ENCODE assay signal across 32 cellular contexts in the genomic region with DNA sequence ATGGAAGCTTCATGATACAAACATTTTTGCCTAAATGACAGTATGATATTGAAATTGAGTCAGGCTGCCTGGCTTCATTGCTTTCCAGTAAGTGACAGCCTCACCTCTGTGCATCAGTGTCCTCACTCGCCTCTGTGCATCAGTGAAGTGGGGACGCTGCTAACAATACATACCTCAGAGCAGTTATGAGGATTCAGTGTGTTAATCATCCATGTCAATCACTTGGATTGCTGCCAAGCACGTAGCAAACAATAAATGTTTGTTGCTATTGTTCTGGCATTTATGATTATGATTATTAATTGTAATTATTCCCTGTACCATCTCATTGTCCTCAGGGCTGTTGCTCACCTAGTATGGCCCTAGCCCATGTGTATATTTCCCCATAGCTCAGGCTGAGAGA. TPM values are rescaled to one million over a fixed set of nuclear protein-coding genes. Genes with fewer than 3 reads are reported as not detected.
DNase-seq lines count a peak whose midpoint lies in the region; ATAC-seq, FAIRE-seq and TF ChIP-seq lines count a peak whose summit lies in the region.
"Had no signal": no experiment of that assay in that cellular context is flagged by ENCODE, and none has a peak within 500 bp of the region (broad histone marks: within the 10 kb centered on the region; RNA-seq: fewer than 3 reads in every experiment).

No MANE protein-coding gene starts in this region.

- WGBS in heart left ventricle, 4 donors, result 21 to 36% (median 29%) methylated on average over 3 of the region's 3 CpGs
- WGBS in smooth muscle cell (ENCODE audit: low lambda C conversion rate), result 88% methylated on average over 3 of the region's 3 CpGs

- no peak for FAIRE-seq in RCC 7860 (lab: Jason Lieb, UNC)
- FAIRE-seq: endometrium had no signal

- H3K9me3 ChIP-seq in heart left ventricle, result no peaks in the 10 kb centered on the region
- H3K9me3 ChIP-seq in RWPE2 (ENCODE audit: severe bottlenecking), result no peaks in the 10 kb centered on the region
- no peaks in the 10 kb centered on the region for H3K9me3 ChIP-seq in smooth muscle cell (replicated peaks; ENCODE audit: low read depth)
- H3K9me3 ChIP-seq: right lobe of liver had no signal

- H3K9ac ChIP-seq in smooth muscle cell (ENCODE audit: low read depth), result no peak overlapping the region
- H3K9ac ChIP-seq: BLaER1 treated with 17β-estradiol and CSF1 and Interleukin-3, amounts not matched to agents 10 nM and 100 nM; neural progenitor cell; parathyroid adenoma had no signal

- no peak overlapping the region for H3K4me2 ChIP-seq in smooth muscle cell
- H3K4me2 ChIP-seq: neural progenitor cell, PC-9 had no signal

- DNase-seq in heart left ventricle (no peak), Right ventricle myocardium superior (no peak), RWPE2 (ENCODE audit: low spot score) (no peak), epithelial cell of prostate (ENCODE audit: low read depth, low spot score) (no peak), smooth muscle cell (lab: John Stamatoyannopoulos, UW; ENCODE audit: unreplicated experiment) (no peak), mesenteric fat pad (ENCODE audit: low spot score) (no peak), RCC 7860 (ENCODE audit: low spot score) (no peak)
- DNase-seq: activated CD4-positive, alpha-beta T cell treated with anti-CD3 and anti-CD28 coated beads, Interleukin-2, amount 50 U/mL, for 4 hours; activated CD8-positive, alpha-beta memory T cell treated with anti-CD3 and anti-CD28 coated beads, Interleukin-2, amount 50 U/mL, for 4 hours; caudate nucleus; COR-L47; DMS79; GF-D8; H7; kidney glomerular epithelial cell; NCI-H2081; NCI-H345; NCI-H774; right lobe of liver; SIG-M5; stimulated activated CD4-positive, alpha-beta T cell treated with anti-CD3 and anti-CD28 coated beads, Interleukin-4, amount 100 ng/mL, for 24 hours; T-helper 9 cell; WERI-Rb-1 had no signal

- no peak overlapping the region for H2AFZ ChIP-seq in smooth muscle cell (ENCODE audit: low read depth)
- H2AFZ ChIP-seq: neural progenitor cell, parathyroid adenoma, PC-9 had no signal

- H3K27ac ChIP-seq in heart left ventricle (peak overlapping the region in 10 of 12 donors; percentile 69 to 95 (median 82)), RWPE2 (ENCODE audit: poor library complexity, severe bottlenecking) (no peak overlapping the region), epithelial cell of prostate (peak overlapping the region; percentile 66), smooth muscle cell (ENCODE audit: low read depth) (peak overlapping the region; percentile 88)
- H3K27ac ChIP-seq: neural progenitor cell, parathyroid adenoma, PC-9, right lobe of liver, WERI-Rb-1 had no signal

- H3K27me3 ChIP-seq in heart left ventricle, result no peaks in the 10 kb centered on the region
- no peaks in the 10 kb centered on the region for H3K27me3 ChIP-seq in RWPE2 (ENCODE audit: insufficient read depth, poor library complexity, severe bottlenecking)
- H3K27me3 ChIP-seq in smooth muscle cell (ENCODE audit: low read depth), result no peaks in the 10 kb centered on the region
- H3K27me3 ChIP-seq: BLaER1 treated with 17β-estradiol and CSF1 and Interleukin-3, amounts not matched to agents 10 nM and 100 nM; neural progenitor cell; right lobe of liver had no signal

- H3K36me3 ChIP-seq in heart left ventricle (peaks cover 0 to 80% (median 59%) of the 10 kb centered on the region in 9 donors), RWPE2 (ENCODE audit: low read depth) (peaks cover 92% of the 10 kb centered on the region), smooth muscle cell (ENCODE audit: low read depth) (peaks cover 27% of the 10 kb centered on the region)
- H3K36me3 ChIP-seq: neural progenitor cell had no signal

- intact Hi-C loops in heart left ventricle (cut with DNase I) (loop anchor here in 1 of 10 donors (10.0 kb wide), 1 partner anchor 64 kb away; a partner anchor contains a TSS), Right ventricle myocardium superior (cut with DNase I) (no loop called here)

- TF ChIP-seq POLR2A in heart left ventricle (IDR thresholded peaks at IDR 0.05), result no peak

- TF ChIP-seq CTCF in heart left ventricle (IDR thresholded peaks at IDR 0.05) (no peak), RWPE2 (IDR thresholded peaks at IDR 0.05; ENCODE audit: poor library complexity, severe bottlenecking) (no peak), smooth muscle cell (IDR thresholded peaks at IDR 0.05; ENCODE audit: borderline replicate concordance, insufficient read depth, poor library complexity, severe bottlenecking) (no peak)

- no peak for ATAC-seq in heart left ventricle
- no peak for ATAC-seq in Right ventricle myocardium superior (ENCODE audit: poor library complexity)
- 0 out of 3 replicates have a peak, but pooled peaks have one; percentile 33 for ATAC-seq in RWPE2 (ENCODE audit: low read depth)
- ATAC-seq in HG02973 (IDR thresholded peaks at IDR 0.05; ENCODE audit: unreplicated experiment), result no peak
- ATAC-seq: activated naive CD4-positive, alpha-beta T cell treated with anti-CD3 and anti-CD28 coated beads, Interleukin-2, amount 50 U/mL, for 72 hours; activated T-helper 17 cell treated with anti-CD3 and anti-CD28 coated beads, Interleukin-2, amount 50 U/mL, for 72 hours; right lobe of liver; stimulated activated effector memory CD8-positive, alpha-beta T cell treated with anti-CD3 and anti-CD28 coated beads, Interleukin-12 subunit alpha, Interleukin-12 subunit beta, amount 100 ng/mL, for 72 hours had no signal

- H3F3A ChIP-seq in smooth muscle cell (ENCODE audit: low read depth), result peaks cover 8% of the 10 kb centered on the region

- H3K79me2 ChIP-seq in smooth muscle cell (ENCODE audit: low read depth), result peaks cover 89% of the 10 kb centered on the region

- H3K4me1 ChIP-seq in heart left ventricle (peaks cover 18 to 95% (median 68%) of the 10 kb centered on the region in 12 donors), RWPE2 (ENCODE audit: insufficient read depth, poor library complexity, severe bottlenecking) (no peaks in the 10 kb centered on the region), smooth muscle cell (ENCODE audit: low read depth) (no peaks in the 10 kb centered on the region)
- H3K4me1 ChIP-seq: neural progenitor cell, right lobe of liver had no signal

- H3K4me3 ChIP-seq in heart left ventricle (no peak overlapping the region), RWPE2 (ENCODE audit: severe bottlenecking) (no peak overlapping the region), smooth muscle cell (no peak overlapping the region)
- H3K4me3 ChIP-seq: BLaER1 treated with 17β-estradiol and CSF1 and Interleukin-3, amounts not matched to agents 10 nM and 100 nM; neural progenitor cell; PC-9; right lobe of liver had no signal

- H4K20me1 ChIP-seq in smooth muscle cell (ENCODE audit: low read depth), result peaks cover 100% of the 10 kb centered on the region

RNA-seq across cellular contexts. Expression of a gene that starts 8.8 kb away (rescaled TPM):
- total RNA-seq in heart left ventricle (100 to 1,000 TPM; 345 to 447 (median 370) TPM), Right ventricle myocardium superior (339 TPM), smooth muscle cell (121 and 160 TPM in 2 replicates), mesenteric fat pad (184 TPM)
- polyA plus RNA-seq in heart left ventricle (100 to 1,000 TPM; 258 to 294 TPM), smooth muscle cell (256 and 265 TPM in 2 replicates)

RNA-seq across cellular contexts. Expression of a gene that starts 27.3 kb away (rescaled TPM):
- total RNA-seq in heart left ventricle (10 to 100 TPM in 2 of 9 donors, 1 to 10 TPM in 7; 4.1 to 11.0 (median 7.3) TPM), Right ventricle myocardium superior (7.0 TPM), smooth muscle cell (5.7 TPM in 2 replicates), mesenteric fat pad (8.2 TPM)
- polyA plus RNA-seq in heart left ventricle (1 to 10 TPM; 3.0 to 4.7 TPM), smooth muscle cell (3.2 and 3.3 TPM in 2 replicates)

RNA-seq across cellular contexts. Expression of a gene that starts 58.9 kb away (rescaled TPM):
- total RNA-seq in heart left ventricle (10 to 100 TPM in 1 of 9 donors, 1 to 10 TPM in 8; 1.8 to 10.0 (median 6.7) TPM), Right ventricle myocardium superior (4.8 TPM), smooth muscle cell (11.3 and 13.2 TPM in 2 replicates), mesenteric fat pad (7.2 TPM)
- polyA plus RNA-seq in heart left ventricle (1 to 10 TPM; 1.7 to 3.4 TPM), smooth muscle cell (4.8 and 8.7 TPM in 2 replicates)
